Comparison of ENCODE assay signal across 10 cellular contexts in the genomic region with DNA sequence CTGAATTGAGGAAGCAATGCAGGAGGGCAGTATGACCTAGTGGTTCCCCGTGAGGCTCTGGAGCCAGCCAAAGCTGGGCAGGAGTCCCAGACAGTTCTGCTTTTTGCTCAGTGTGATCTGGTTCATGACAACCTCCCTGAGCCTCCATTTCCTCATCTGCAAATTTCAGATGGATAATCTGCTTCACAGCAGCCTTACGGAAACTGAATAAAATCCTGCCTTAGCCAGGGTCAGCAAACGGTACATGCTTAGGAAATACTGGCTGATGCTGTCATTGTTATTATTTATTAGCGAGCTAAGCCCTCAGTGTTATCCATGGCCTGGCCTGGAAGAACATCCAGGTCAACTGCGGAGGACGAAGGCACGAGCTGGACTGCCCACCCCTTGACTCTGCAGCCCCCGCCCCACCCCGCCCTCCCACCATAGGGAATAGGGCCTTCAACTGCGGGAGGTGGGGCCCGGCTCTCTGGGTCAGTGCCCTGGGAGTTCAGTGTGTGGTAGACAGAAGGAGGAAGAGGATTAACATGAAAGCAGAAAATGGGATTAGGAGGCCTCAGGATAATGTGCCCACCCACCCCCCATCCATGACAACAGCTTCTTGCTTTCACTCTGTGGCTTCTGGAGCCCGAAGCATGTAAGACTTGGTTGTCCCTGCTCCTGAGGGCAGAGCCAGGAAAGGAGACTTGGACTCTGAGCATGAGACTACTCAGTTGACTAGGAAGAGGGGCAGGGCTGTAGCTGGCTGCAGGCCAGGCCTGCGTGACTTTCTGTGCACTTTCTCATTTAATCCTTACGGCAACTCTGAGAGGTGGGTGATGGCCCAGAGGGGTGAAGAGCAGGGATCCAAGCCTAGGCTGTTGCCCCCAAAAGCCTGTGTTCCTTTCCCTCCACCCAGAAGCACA. TPM values are rescaled to one million over a fixed set of nuclear protein-coding genes. Genes with fewer than 3 reads are reported as not detected.
DNase-seq lines count a peak whose midpoint lies in the region; ATAC-seq and TF ChIP-seq lines count a peak whose summit lies in the region.
"Had no signal": no experiment of that assay in that cellular context is flagged by ENCODE, and none has a peak within 500 bp of the region (broad histone marks: within the 10 kb centered on the region; RNA-seq: fewer than 3 reads in every experiment).

No MANE protein-coding gene starts in this region.

- no peak for ATAC-seq in HG02840 (IDR thresholded peaks at IDR 0.05; ENCODE audit: low FRiP score, unreplicated experiment)
- ATAC-seq: activated CD8-positive, alpha-beta T cell treated with anti-CD3 and anti-CD28 coated beads for 36 hours; Panc1 had no signal

- H3K4me3 Mint-ChIP-seq in activated T-helper 1 cell treated with anti-CD3 and anti-CD28 coated beads, Interleukin-12 subunit alpha, Interleukin-12 subunit beta, Interleukin-2, Interleukin-4 antibody, amounts not matched to agents 30 ng/mL and 10 ng/mL and 1 ng/mL, durations not matched to agents 14 hours and 24 hours and 36 hours = no peak overlapping the region
- H3K4me3 Mint-ChIP-seq: activated CD8-positive, alpha-beta T cell treated with anti-CD3 and anti-CD28 coated beads for 36 hours had no signal

- H3K27me3 ChIP-seq in mucosa of rectum (ENCODE audit: control insufficient read depth in 2 of 2, insufficient read depth in 2 of 2, low read length in 2 of 2) = no peaks in the 10 kb centered on the region
- H3K27me3 ChIP-seq in uterus = no peaks in the 10 kb centered on the region

- H3K4me1 ChIP-seq in mucosa of rectum (ENCODE audit: control insufficient read depth in 2 of 2, insufficient read depth in 2 of 2, low read length in 2 of 2) (peaks cover 51 to 74% of the 10 kb centered on the region in 2 donors), uterus (peaks cover 0 to 28% of the 10 kb centered on the region in 2 donors)

- H3K27ac Mint-ChIP-seq in activated T-helper 1 cell treated with anti-CD3 and anti-CD28 coated beads, Interleukin-12 subunit alpha, Interleukin-12 subunit beta, Interleukin-2, Interleukin-4 antibody, amounts not matched to agents 30 ng/mL and 10 ng/mL and 1 ng/mL, durations not matched to agents 14 hours and 24 hours and 36 hours = no peak overlapping the region
- H3K27ac Mint-ChIP-seq: activated CD8-positive, alpha-beta T cell treated with anti-CD3 and anti-CD28 coated beads for 36 hours had no signal

- H3K9me3 ChIP-seq in mucosa of rectum (ENCODE audit: control insufficient read depth in 2 of 2, low read length in 2 of 2) = no peaks in the 10 kb centered on the region
- no peaks in the 10 kb centered on the region for H3K9me3 ChIP-seq in uterus

- DNase-seq in NOMO-1 treated with dmso at 0.1 percent for 144 hours (lab: John Stamatoyannopoulos, UW; ENCODE audit: unreplicated experiment) = peak; percentile 18
- DNase-seq in fibroblast of gingiva (ENCODE audit: low read depth) = peak; percentile 54
- DNase-seq in uterus = peak; percentile 77 to 82
- no peak for DNase-seq in activated T-helper 1 cell treated with anti-CD3 and anti-CD28 coated beads, Interleukin-12 subunit alpha, Interleukin-12 subunit beta, Interleukin-2, Interleukin-4 antibody, amounts not matched to agents 30 ng/mL and 10 ng/mL and 1 ng/mL, durations not matched to agents 14 hours and 24 hours and 36 hours (ENCODE audit: low spot score)
- no peak for DNase-seq in GM10266 (ENCODE audit: extremely low spot score)
- DNase-seq: activated CD8-positive, alpha-beta T cell treated with anti-CD3 and anti-CD28 coated beads for 36 hours; stimulated activated naive CD4-positive, alpha-beta T cell had no signal

- no peak for TF ChIP-seq CTCF in uterus (IDR thresholded peaks at IDR 0.05)
- no peak for TF ChIP-seq CTCF in GM10266 (IDR thresholded peaks at IDR 0.05; ENCODE audit: control insufficient read depth, insufficient read depth, low read depth, missing control alignments)

- TF ChIP-seq POLR2A in uterus (IDR thresholded peaks at IDR 0.05) = no peak

- H3K9me3 Mint-ChIP-seq in activated T-helper 1 cell treated with anti-CD3 and anti-CD28 coated beads, Interleukin-12 subunit alpha, Interleukin-12 subunit beta, Interleukin-2, Interleukin-4 antibody, amounts not matched to agents 30 ng/mL and 10 ng/mL and 1 ng/mL, durations not matched to agents 14 hours and 24 hours and 36 hours = no peaks in the 10 kb centered on the region
- H3K9me3 Mint-ChIP-seq: activated CD8-positive, alpha-beta T cell treated with anti-CD3 and anti-CD28 coated beads for 36 hours had no signal

- peak overlapping the region; percentile 27 to 50 for H3K9ac ChIP-seq in mucosa of rectum (ENCODE audit: low read depth in 1 of 2, low read length in 2 of 2)

- H3K4me3 ChIP-seq in mucosa of rectum (ENCODE audit: low read length in 2 of 2) = no peak overlapping the region
- no peak overlapping the region for H3K4me3 ChIP-seq in uterus

- H3K36me3 Mint-ChIP-seq in activated T-helper 1 cell treated with anti-CD3 and anti-CD28 coated beads, Interleukin-12 subunit alpha, Interleukin-12 subunit beta, Interleukin-2, Interleukin-4 antibody, amounts not matched to agents 30 ng/mL and 10 ng/mL and 1 ng/mL, durations not matched to agents 14 hours and 24 hours and 36 hours (ENCODE audit: low read depth) = no peaks in the 10 kb centered on the region

- intact Hi-C loops in uterus (cut with DNase I; ENCODE audit: low total_unique reads) = no loop called here
- intact Hi-C loops in activated T-helper 1 cell treated with anti-CD3 and anti-CD28 coated beads, Interleukin-12 subunit alpha, Interleukin-12 subunit beta, Interleukin-2, Interleukin-4 antibody, amounts not matched to agents 30 ng/mL and 10 ng/mL and 1 ng/mL, durations not matched to agents 14 hours and 24 hours and 36 hours (cut with micrococcal nuclease) = no loop called here

- H3K36me3 ChIP-seq in mucosa of rectum (ENCODE audit: control insufficient read depth in 2 of 2, insufficient read depth in 2 of 2, low read length in 2 of 2) = peaks cover 23 to 25% of the 10 kb centered on the region in 2 donors
- H3K36me3 ChIP-seq in uterus = no peaks in the 10 kb centered on the region

- H3K27ac ChIP-seq in mucosa of rectum (ENCODE audit: low read depth in 2 of 2, low read length in 2 of 2) (peak overlapping the region; percentile 70 to 76), uterus (peak overlapping the region; percentile 77 to 78)

- peaks cover 12% of the 10 kb centered on the region for H3K27me3 Mint-ChIP-seq in activated T-helper 1 cell treated with anti-CD3 and anti-CD28 coated beads, Interleukin-12 subunit alpha, Interleukin-12 subunit beta, Interleukin-2, Interleukin-4 antibody, amounts not matched to agents 30 ng/mL and 10 ng/mL and 1 ng/mL, durations not matched to agents 14 hours and 24 hours and 36 hours (ENCODE audit: insufficient read depth)
- H3K27me3 Mint-ChIP-seq: activated CD8-positive, alpha-beta T cell treated with anti-CD3 and anti-CD28 coated beads for 36 hours had no signal

- H3K4me1 Mint-ChIP-seq in activated T-helper 1 cell treated with anti-CD3 and anti-CD28 coated beads, Interleukin-12 subunit alpha, Interleukin-12 subunit beta, Interleukin-2, Interleukin-4 antibody, amounts not matched to agents 30 ng/mL and 10 ng/mL and 1 ng/mL, durations not matched to agents 14 hours and 24 hours and 36 hours (ENCODE audit: low read depth) = no peaks in the 10 kb centered on the region

RNA-seq across cellular contexts. Expression of gene PKDCC, which starts 13.1 kb away (rescaled TPM):
- total RNA-seq in uterus = 100 to 1,000 TPM in 2 of 4 donors, 10 to 100 TPM in 2; 34.1 to 244 (median 109) TPM
- total RNA-seq in activated T-helper 1 cell treated with anti-CD3 and anti-CD28 coated beads, Interleukin-12 subunit alpha, Interleukin-12 subunit beta, Interleukin-2, Interleukin-4 antibody, amounts not matched to agents 30 ng/mL and 10 ng/mL and 1 ng/mL, durations not matched to agents 14 hours and 24 hours and 36 hours = not detected in 2 replicates
- total RNA-seq: activated CD8-positive, alpha-beta T cell treated with anti-CD3 and anti-CD28 coated beads for 36 hours had no signal

Comparison
In these comparisons a context has a peak if more than half of its experiments do, and no peak if none do; other contexts are left out.
1. DNase-seq: peak in NOMO-1 treated with dmso at 0.1 percent for 144 hours (single experiment), fibroblast of gingiva (single experiment) and uterus (2 of 2); none in activated T-helper 1 cell treated with anti-CD3 and anti-CD28 coated beads, Interleukin-12 subunit alpha, Interleukin-12 subunit beta, Interleukin-2, Interleukin-4 antibody, amounts not matched to agents 30 ng/mL and 10 ng/mL and 1 ng/mL, durations not matched to agents 14 hours and 24 hours and 36 hours (single experiment) and GM10266 (single experiment).
2. RNA of gene PKDCC, which starts 13.1 kb away (total RNA-seq): 34.1 to 244 TPM in uterus; not detected in activated T-helper 1 cell treated with anti-CD3 and anti-CD28 coated beads, Interleukin-12 subunit alpha, Interleukin-12 subunit beta, Interleukin-2, Interleukin-4 antibody, amounts not matched to agents 30 ng/mL and 10 ng/mL and 1 ng/mL, durations not matched to agents 14 hours and 24 hours and 36 hours; every median in the first group is over 10 times any median in the second.